31 cellular contexts compared by ENCODE assay signal in the genomic region with DNA sequence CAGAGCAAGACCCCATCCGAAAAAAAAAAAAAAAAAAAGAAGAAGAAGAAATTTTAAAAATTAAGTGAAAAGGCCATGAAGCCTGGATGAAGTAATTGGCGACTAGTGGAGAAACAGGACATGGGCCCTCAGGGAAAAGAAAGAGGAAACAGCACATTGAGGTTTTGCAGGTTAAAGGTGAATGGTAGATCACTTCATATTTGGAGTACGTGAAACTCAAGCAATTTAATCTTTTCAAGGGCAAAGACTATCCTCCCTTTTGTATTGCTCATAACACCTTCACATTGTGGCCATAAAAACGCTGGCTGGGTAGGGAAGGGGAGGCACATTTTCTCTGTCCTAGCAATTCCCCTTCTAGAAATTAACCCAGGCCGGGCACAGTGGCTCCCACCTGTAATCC.
"Had no signal": no experiment of that assay in that cellular context is flagged by ENCODE, and none has a peak within 500 bp of the region (broad histone marks: within the 10 kb centered on the region; RNA-seq: fewer than 3 reads in every experiment).

No MANE protein-coding gene starts in this region.

- H3K4me1 Mint-ChIP-seq: activated B cell treated with CpG ODN at 0.5 μM for 24 hours had no signal

- H3K36me3 Mint-ChIP-seq: activated CD8-positive, alpha-beta memory T cell treated with anti-CD3 and anti-CD28 coated beads, Interleukin-2, amount 10 ng/mL, durations not matched to agents 7 days and 5 days; activated naive CD4-positive, alpha-beta T cell treated with anti-CD3 and anti-CD28 coated beads, Interleukin-2, amount 50 U/mL, for 72 hours; T-cell had no signal

- H3K27ac Mint-ChIP-seq: activated B cell treated with CpG ODN at 0.5 μM for 24 hours; activated CD4-positive, alpha-beta T cell treated with anti-CD3 and anti-CD28 coated beads, Interleukin-2, amount 10 ng/mL, durations not matched to agents 24 days and 14 days; activated CD8-positive, alpha-beta memory T cell treated with anti-CD3 and anti-CD28 coated beads, Interleukin-2, amount 10 ng/mL, durations not matched to agents 7 days and 5 days; activated naive CD8-positive, alpha-beta T cell treated with anti-CD3 and anti-CD28 coated beads, Interleukin-2, amount 50 U/mL, for 24 hours; activated T-cell treated with anti-CD3 and anti-CD28 coated beads, Interleukin-2, amount 50 U/mL, for 24 hours; activated T-helper 1 cell treated with anti-CD3 and anti-CD28 coated beads, Interleukin-12 subunit alpha, Interleukin-12 subunit beta, Interleukin-2, Interleukin-4 antibody, amounts not matched to agents 30 ng/mL and 10 ng/mL and 1 ng/mL, durations not matched to agents 14 hours and 24 hours and 36 hours; T-cell had no signal

- H3K27ac ChIP-seq: ascending aorta, body of pancreas, SK-N-MC had no signal

- DNase-seq: activated B cell treated with CpG ODN at 0.5 μM for 24 hours; activated CD4-positive, alpha-beta T cell treated with anti-CD3 and anti-CD28 coated beads for 1 hour; activated CD4-positive, alpha-beta T cell treated with anti-CD3 and anti-CD28 coated beads, Interleukin-2, amount 10 ng/mL, durations not matched to agents 24 days and 14 days; activated CD4-positive, alpha-beta T cell treated with anti-CD3 and anti-CD28 coated beads, Interleukin-2, amount 50 U/mL, for 48 hours; activated CD8-positive, alpha-beta memory T cell treated with anti-CD3 and anti-CD28 coated beads, Interleukin-2, amount 10 ng/mL, durations not matched to agents 7 days and 5 days; activated effector memory CD4-positive, alpha-beta T cell treated with anti-CD3 and anti-CD28 coated beads, Interleukin-2, amount 50 U/mL, for 16 hours; activated naive CD4-positive, alpha-beta T cell treated with Interleukin-2 at 50 U/mL for 16 hours; activated naive CD8-positive, alpha-beta T cell treated with anti-CD3 and anti-CD28 coated beads, Interleukin-2, amount 50 U/mL, for 24 hours; activated T-cell treated with anti-CD3 and anti-CD28 coated beads, Interleukin-2, amount 50 U/mL, for 24 hours; amniotic stem cell; central memory CD4-positive, alpha-beta T cell; NCI-H1048; NCI-H1417; NCI-H2029; NCI-H2107; NCI-H2171 treated with DMSO at 0.1 percent for 48 hours; NCI-H226; NCI-H526 treated with DMSO at 0.1 percent for 48 hours; NCI-H82; NK-92 treated with Interleukin-12 subunit alpha and Interleukin-12 subunit beta, amount 100 ng/mL, for 24 hours; T-cell; T-helper 2 cell; T1000 had no signal

- H3K36me3 ChIP-seq: ascending aorta had no signal

- ATAC-seq: activated CD8-positive, alpha-beta memory T cell treated with anti-CD3 and anti-CD28 coated beads, Interleukin-2, amount 10 ng/mL, durations not matched to agents 7 days and 5 days; activated naive CD4-positive, alpha-beta T cell treated with anti-CD3 and anti-CD28 coated beads, Interleukin-2, amount 50 U/mL, for 72 hours; activated naive CD8-positive, alpha-beta T cell treated with anti-CD3 and anti-CD28 coated beads, Interleukin-2, amount 50 U/mL, for 24 hours; body of pancreas; Right ventricle myocardium inferior; T-cell had no signal

- H3K9me3 ChIP-seq: ascending aorta, body of pancreas had no signal

- H3K4me3 ChIP-seq: ascending aorta, body of pancreas, SK-N-MC had no signal

- H3K27me3 Mint-ChIP-seq: activated CD4-positive, alpha-beta T cell treated with anti-CD3 and anti-CD28 coated beads, Interleukin-2, amount 10 ng/mL, durations not matched to agents 24 days and 14 days; activated CD8-positive, alpha-beta memory T cell treated with anti-CD3 and anti-CD28 coated beads, Interleukin-2, amount 10 ng/mL, durations not matched to agents 7 days and 5 days; activated naive CD8-positive, alpha-beta T cell treated with anti-CD3 and anti-CD28 coated beads, Interleukin-2, amount 50 U/mL, for 24 hours; activated T-cell treated with anti-CD3 and anti-CD28 coated beads, Interleukin-2, amount 50 U/mL, for 24 hours; T-cell had no signal

- FAIRE-seq: bronchial epithelial cell, TTC549 had no signal

- H3K4me1 ChIP-seq: ascending aorta had no signal

- H3K9me3 Mint-ChIP-seq: activated B cell treated with CpG ODN at 0.5 μM for 24 hours; activated CD4-positive, alpha-beta T cell treated with anti-CD3 and anti-CD28 coated beads, Interleukin-2, amount 10 ng/mL, durations not matched to agents 24 days and 14 days; activated naive CD4-positive, alpha-beta T cell treated with anti-CD3 and anti-CD28 coated beads, Interleukin-2, amount 50 U/mL, for 72 hours; activated naive CD8-positive, alpha-beta T cell treated with anti-CD3 and anti-CD28 coated beads, Interleukin-2, amount 50 U/mL, for 24 hours; activated T-cell treated with anti-CD3 and anti-CD28 coated beads, Interleukin-2, amount 50 U/mL, for 24 hours; activated T-helper 1 cell treated with anti-CD3 and anti-CD28 coated beads, Interleukin-12 subunit alpha, Interleukin-12 subunit beta, Interleukin-2, Interleukin-4 antibody, amounts not matched to agents 30 ng/mL and 10 ng/mL and 1 ng/mL, durations not matched to agents 14 hours and 24 hours and 36 hours; T-cell had no signal

- H3K4me3 Mint-ChIP-seq: activated B cell treated with CpG ODN at 0.5 μM for 24 hours; activated CD4-positive, alpha-beta T cell treated with anti-CD3 and anti-CD28 coated beads, Interleukin-2, amount 10 ng/mL, durations not matched to agents 24 days and 14 days; activated CD8-positive, alpha-beta memory T cell treated with anti-CD3 and anti-CD28 coated beads, Interleukin-2, amount 10 ng/mL, durations not matched to agents 7 days and 5 days; activated naive CD8-positive, alpha-beta T cell treated with anti-CD3 and anti-CD28 coated beads, Interleukin-2, amount 50 U/mL, for 24 hours; activated T-cell treated with anti-CD3 and anti-CD28 coated beads, Interleukin-2, amount 50 U/mL, for 24 hours; activated T-helper 1 cell treated with anti-CD3 and anti-CD28 coated beads, Interleukin-12 subunit alpha, Interleukin-12 subunit beta, Interleukin-2, Interleukin-4 antibody, amounts not matched to agents 30 ng/mL and 10 ng/mL and 1 ng/mL, durations not matched to agents 14 hours and 24 hours and 36 hours; T-cell had no signal

- H3K27me3 ChIP-seq: ascending aorta, body of pancreas had no signal
